In genomic region chr12:57420482-57420881, GRCh38 we compare ENCODE assay signal across 24 cellular contexts. TPM values are rescaled to one million over a fixed set of nuclear protein-coding genes. Genes with fewer than 3 reads are reported as not detected.
DNase-seq lines count a peak whose midpoint lies in the region; ATAC-seq and TF ChIP-seq lines count a peak whose summit lies in the region.
"Had no signal": no experiment of that assay in that cellular context is flagged by ENCODE, and none has a peak within 500 bp of the region (broad histone marks: within the 10 kb centered on the region; RNA-seq: fewer than 3 reads in every experiment).

No MANE protein-coding gene starts in this region.

- TF ChIP-seq EP300 in tibial nerve (IDR thresholded peaks at IDR 0.05), result no peak

- no peaks in the 10 kb centered on the region for H3K27me3 Mint-ChIP-seq in activated CD8-positive, alpha-beta T cell treated with anti-CD3 and anti-CD28 coated beads for 36 hours
- H3K27me3 Mint-ChIP-seq in activated CD8-positive, alpha-beta T cell treated with anti-CD3 and anti-CD28 coated beads, Interleukin-2, amount 10 ng/mL, durations not matched to agents 7 days and 5 days (ENCODE audit: low read depth), result no peaks in the 10 kb centered on the region
- no peaks in the 10 kb centered on the region for H3K27me3 Mint-ChIP-seq in memory B cell

- POLR2A ChIA-PET in activated CD8-positive, alpha-beta T cell treated with anti-CD3 and anti-CD28 coated beads for 36 hours (lab: Charles Lee), result no interaction called here
- POLR2A ChIA-PET in activated CD8-positive, alpha-beta T cell treated with anti-CD3 and anti-CD28 coated beads, Interleukin-2, amount 10 ng/mL, durations not matched to agents 7 days and 5 days (lab: Charles Lee), result interaction anchor here (0.7 kb wide), 1 partner anchor 14 kb away, joined by 3 read pairs; the partner anchor contains the start of gene INHBC

- no peak overlapping the region for H3K27ac ChIP-seq in tibial nerve
- H3K27ac ChIP-seq: 22Rv1, HL-60, RWPE1, SK-N-MC had no signal

- DNase-seq in activated CD8-positive, alpha-beta T cell treated with anti-CD3 and anti-CD28 coated beads for 36 hours, result no peak
- no peak for DNase-seq in activated CD8-positive, alpha-beta T cell treated with anti-CD3 and anti-CD28 coated beads, Interleukin-2, amount 10 ng/mL, durations not matched to agents 7 days and 5 days
- no peak for DNase-seq in memory B cell (ENCODE audit: low spot score in 2 of 2)
- no peak for DNase-seq in stimulated activated effector memory CD8-positive, alpha-beta T cell treated with anti-CD3 and anti-CD28 coated beads, Interleukin-12 subunit alpha, Interleukin-12 subunit beta, amount 100 ng/mL, for 72 hours (ENCODE audit: low spot score in 2 of 2)
- no peak for DNase-seq in tibial nerve (ENCODE audit: low spot score in 2 of 2)
- DNase-seq: BE2C, Calu3, DMS79 treated with DMSO at 0.1 percent for 48 hours, GF-D8, NCI-H1048, NCI-H1417, NCI-H1694, NCI-H2029 treated with DMSO at 0.1 percent for 48 hours, NCI-H526 treated with DMSO at 0.1 percent for 48 hours, SHP77 treated with DMSO at 0.1 percent for 48 hours had no signal

- no peaks in the 10 kb centered on the region for H3K9me3 ChIP-seq in tibial nerve
- H3K9me3 ChIP-seq: BE2C had no signal

- CTCF ChIA-PET in activated CD8-positive, alpha-beta T cell treated with anti-CD3 and anti-CD28 coated beads for 36 hours (lab: Charles Lee), result no interaction called here
- CTCF ChIA-PET in activated CD8-positive, alpha-beta T cell treated with anti-CD3 and anti-CD28 coated beads, Interleukin-2, amount 10 ng/mL, durations not matched to agents 7 days and 5 days (lab: Charles Lee), result no interaction called here

- H3K36me3 Mint-ChIP-seq in activated CD8-positive, alpha-beta T cell treated with anti-CD3 and anti-CD28 coated beads for 36 hours (ENCODE audit: low read depth), result peaks cover 19% of the 10 kb centered on the region
- H3K36me3 Mint-ChIP-seq in activated CD8-positive, alpha-beta T cell treated with anti-CD3 and anti-CD28 coated beads, Interleukin-2, amount 10 ng/mL, durations not matched to agents 7 days and 5 days (ENCODE audit: low read depth), result peaks cover 22% of the 10 kb centered on the region
- H3K36me3 Mint-ChIP-seq in memory B cell, result peaks cover 23% of the 10 kb centered on the region
- peaks cover 59% of the 10 kb centered on the region for H3K36me3 Mint-ChIP-seq in stimulated activated effector memory CD8-positive, alpha-beta T cell treated with anti-CD3 and anti-CD28 coated beads, Interleukin-12 subunit alpha, Interleukin-12 subunit beta, amount 100 ng/mL, for 72 hours

- H3K4me1 ChIP-seq in tibial nerve, result peaks cover 0 to 25% (median 4%) of the 10 kb centered on the region in 4 donors
- H3K4me1 ChIP-seq: BE2C had no signal

- no peak overlapping the region for H3K4me3 Mint-ChIP-seq in activated CD8-positive, alpha-beta T cell treated with anti-CD3 and anti-CD28 coated beads for 36 hours
- no peak overlapping the region for H3K4me3 Mint-ChIP-seq in activated CD8-positive, alpha-beta T cell treated with anti-CD3 and anti-CD28 coated beads, Interleukin-2, amount 10 ng/mL, durations not matched to agents 7 days and 5 days
- H3K4me3 Mint-ChIP-seq in memory B cell, result no peak overlapping the region
- H3K4me3 Mint-ChIP-seq in stimulated activated effector memory CD8-positive, alpha-beta T cell treated with anti-CD3 and anti-CD28 coated beads, Interleukin-12 subunit alpha, Interleukin-12 subunit beta, amount 100 ng/mL, for 72 hours, result no peak overlapping the region
- H3K4me3 Mint-ChIP-seq: CD14-positive monocyte had no signal

- H3K9me3 Mint-ChIP-seq in activated CD8-positive, alpha-beta T cell treated with anti-CD3 and anti-CD28 coated beads for 36 hours, result no peaks in the 10 kb centered on the region
- no peaks in the 10 kb centered on the region for H3K9me3 Mint-ChIP-seq in activated CD8-positive, alpha-beta T cell treated with anti-CD3 and anti-CD28 coated beads, Interleukin-2, amount 10 ng/mL, durations not matched to agents 7 days and 5 days (ENCODE audit: insufficient read depth)
- no peaks in the 10 kb centered on the region for H3K9me3 Mint-ChIP-seq in memory B cell
- no peaks in the 10 kb centered on the region for H3K9me3 Mint-ChIP-seq in stimulated activated effector memory CD8-positive, alpha-beta T cell treated with anti-CD3 and anti-CD28 coated beads, Interleukin-12 subunit alpha, Interleukin-12 subunit beta, amount 100 ng/mL, for 72 hours

- H3K4me3 ChIP-seq in tibial nerve, result no peak overlapping the region
- H3K4me3 ChIP-seq: SK-N-MC had no signal

- 95 to 96% methylated on average over 5 of the region's 5 CpGs for WGBS in tibial nerve, 2 donors

- no peak for ATAC-seq in activated CD8-positive, alpha-beta T cell treated with anti-CD3 and anti-CD28 coated beads for 36 hours
- no peak for ATAC-seq in activated CD8-positive, alpha-beta T cell treated with anti-CD3 and anti-CD28 coated beads, Interleukin-2, amount 10 ng/mL, durations not matched to agents 7 days and 5 days
- ATAC-seq in memory B cell (ENCODE audit: low read depth) (no peak), HG03520 (IDR thresholded peaks at IDR 0.05; ENCODE audit: unreplicated experiment) (no peak)
- no peak for ATAC-seq in stimulated activated effector memory CD8-positive, alpha-beta T cell treated with anti-CD3 and anti-CD28 coated beads, Interleukin-12 subunit alpha, Interleukin-12 subunit beta, amount 100 ng/mL, for 72 hours
- ATAC-seq: HCT116 had no signal

- intact Hi-C loops in activated CD8-positive, alpha-beta T cell treated with anti-CD3 and anti-CD28 coated beads for 36 hours (cut with micrococcal nuclease), result no loop called here

- H3K4me1 Mint-ChIP-seq in activated CD8-positive, alpha-beta T cell treated with anti-CD3 and anti-CD28 coated beads for 36 hours (ENCODE audit: low read depth), result peaks cover 30% of the 10 kb centered on the region
- no peaks in the 10 kb centered on the region for H3K4me1 Mint-ChIP-seq in activated CD8-positive, alpha-beta T cell treated with anti-CD3 and anti-CD28 coated beads, Interleukin-2, amount 10 ng/mL, durations not matched to agents 7 days and 5 days (ENCODE audit: low read depth)
- peaks cover 27% of the 10 kb centered on the region for H3K4me1 Mint-ChIP-seq in memory B cell
- peaks cover 29% of the 10 kb centered on the region for H3K4me1 Mint-ChIP-seq in stimulated activated effector memory CD8-positive, alpha-beta T cell treated with anti-CD3 and anti-CD28 coated beads, Interleukin-12 subunit alpha, Interleukin-12 subunit beta, amount 100 ng/mL, for 72 hours

- H3K27ac Mint-ChIP-seq in activated CD8-positive, alpha-beta T cell treated with anti-CD3 and anti-CD28 coated beads for 36 hours, result peak overlapping the region; percentile 10
- H3K27ac Mint-ChIP-seq in activated CD8-positive, alpha-beta T cell treated with anti-CD3 and anti-CD28 coated beads, Interleukin-2, amount 10 ng/mL, durations not matched to agents 7 days and 5 days, result no peak overlapping the region
- H3K27ac Mint-ChIP-seq in memory B cell, result peak overlapping the region; percentile 32
- peak overlapping the region; percentile 10 for H3K27ac Mint-ChIP-seq in stimulated activated effector memory CD8-positive, alpha-beta T cell treated with anti-CD3 and anti-CD28 coated beads, Interleukin-12 subunit alpha, Interleukin-12 subunit beta, amount 100 ng/mL, for 72 hours

- no peak for TF ChIP-seq CTCF in activated CD8-positive, alpha-beta T cell treated with anti-CD3 and anti-CD28 coated beads for 36 hours (IDR thresholded peaks at IDR 0.05)
- no peak for TF ChIP-seq CTCF in tibial nerve (IDR thresholded peaks at IDR 0.05)

- H3K27me3 ChIP-seq in tibial nerve, result no peaks in the 10 kb centered on the region
- H3K27me3 ChIP-seq: BE2C had no signal

- no peak for TF ChIP-seq POLR2A in tibial nerve (IDR thresholded peaks at IDR 0.05)

- peaks cover 0 to 31% (median 0%) of the 10 kb centered on the region in 3 donors for H3K36me3 ChIP-seq in tibial nerve
- H3K36me3 ChIP-seq: BE2C had no signal

RNA-seq across cellular contexts. Expression of gene R3HDM2, which starts 10.4 kb away (rescaled TPM):
- total RNA-seq in activated CD8-positive, alpha-beta T cell treated with anti-CD3 and anti-CD28 coated beads for 36 hours, result 10 to 100 TPM; 33.2 to 44.0 TPM
- total RNA-seq in activated CD8-positive, alpha-beta T cell treated with anti-CD3 and anti-CD28 coated beads, Interleukin-2, amount 10 ng/mL, durations not matched to agents 7 days and 5 days, result 10 to 100 TPM; 59.0 to 61.7 TPM
- 10 to 100 TPM; 31.0 to 51.9 (median 41.6) TPM for total RNA-seq in tibial nerve

RNA-seq across cellular contexts. Expression of gene INHBC, which starts 14.1 kb away (rescaled TPM):
- under 1 TPM in 1 of 2 experiments, not detected in 1; 0.16 TPM for total RNA-seq in activated CD8-positive, alpha-beta T cell treated with anti-CD3 and anti-CD28 coated beads for 36 hours
- not detected for total RNA-seq in activated CD8-positive, alpha-beta T cell treated with anti-CD3 and anti-CD28 coated beads, Interleukin-2, amount 10 ng/mL, durations not matched to agents 7 days and 5 days
- not detected for total RNA-seq in tibial nerve
- total RNA-seq: Calu3, H4, NCI-H460 had no signal

RNA-seq across cellular contexts. Expression of gene INHBE, which starts 34.6 kb away (rescaled TPM):
- 1 to 10 TPM; 1.7 to 2.3 TPM for total RNA-seq in activated CD8-positive, alpha-beta T cell treated with anti-CD3 and anti-CD28 coated beads for 36 hours
- total RNA-seq in activated CD8-positive, alpha-beta T cell treated with anti-CD3 and anti-CD28 coated beads, Interleukin-2, amount 10 ng/mL, durations not matched to agents 7 days and 5 days, result not detected
- not detected for total RNA-seq in tibial nerve

RNA-seq across cellular contexts. Expression of gene GLI1, which starts 39.1 kb away (rescaled TPM):
- total RNA-seq in activated CD8-positive, alpha-beta T cell treated with anti-CD3 and anti-CD28 coated beads for 36 hours, result under 1 TPM; 0.20 to 0.83 TPM
- 1 to 10 TPM in 1 of 2 experiments, under 1 TPM in 1; 0.68 to 1.9 TPM for total RNA-seq in activated CD8-positive, alpha-beta T cell treated with anti-CD3 and anti-CD28 coated beads, Interleukin-2, amount 10 ng/mL, durations not matched to agents 7 days and 5 days
- total RNA-seq in tibial nerve, result 10 to 100 TPM; 16.2 to 61.0 (median 38.7) TPM

RNA-seq across cellular contexts. Expression of gene ARHGAP9, which starts 59.2 kb away (rescaled TPM):
- total RNA-seq in activated CD8-positive, alpha-beta T cell treated with anti-CD3 and anti-CD28 coated beads for 36 hours, result 100 to 1,000 TPM; 125 to 128 TPM
- total RNA-seq in activated CD8-positive, alpha-beta T cell treated with anti-CD3 and anti-CD28 coated beads, Interleukin-2, amount 10 ng/mL, durations not matched to agents 7 days and 5 days, result 100 to 1,000 TPM; 243 to 248 TPM
- 10 to 100 TPM in 2 of 4 donors, 1 to 10 TPM in 2; 5.2 to 40.5 (median 11.6) TPM for total RNA-seq in tibial nerve
- total RNA-seq: Calu3, H4, NCI-H460 had no signal
